In the genomic region with DNA sequence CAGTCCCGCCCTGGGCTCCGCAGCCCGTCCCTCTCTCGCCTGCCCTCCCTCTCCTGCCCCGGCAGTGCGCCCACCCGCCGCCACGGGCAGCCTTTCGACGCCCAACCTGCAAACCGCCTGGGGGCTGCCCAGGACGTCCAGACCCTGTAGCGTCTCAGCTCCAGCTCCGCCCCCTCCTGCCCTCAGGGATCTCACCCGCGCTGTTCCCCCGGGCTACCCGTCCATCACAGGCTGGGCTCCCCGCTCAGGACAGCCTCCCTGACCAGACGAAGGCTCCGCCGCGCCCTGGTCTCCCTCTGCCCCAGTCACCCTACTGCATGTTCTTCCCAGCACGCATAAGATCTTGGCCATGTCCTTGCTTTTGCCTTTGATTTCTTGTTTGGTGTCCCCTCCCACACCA, we compare ENCODE assay signal across 30 cellular contexts. TPM values are rescaled to one million over a fixed set of nuclear protein-coding genes. Genes with fewer than 3 reads are reported as not detected.
A peak's percentile ranks its signal among the peaks of the same experiment; 100 is the strongest.
DNase-seq lines count a peak whose midpoint lies in the region; ATAC-seq, FAIRE-seq and TF ChIP-seq lines count a peak whose summit lies in the region.
"Had no signal": no experiment of that assay in that cellular context is flagged by ENCODE, and none has a peak within 500 bp of the region (broad histone marks: within the 10 kb centered on the region; RNA-seq: fewer than 3 reads in every experiment).

No MANE protein-coding gene starts in this region.

- no peak overlapping the region for H2BK5ac ChIP-seq in mesendoderm (ENCODE audit: low read length)

- WGBS in mesendoderm (ENCODE audit: extremely low coverage, insufficient coverage, low lambda C conversion rate) = no CpG with 5 or more reads among the region's 25 CpGs

- peak overlapping the region; percentile 19 for H3K4me3 Mint-ChIP-seq in CD8-positive, alpha-beta T cell
- peak overlapping the region; percentile 34 for H3K4me3 Mint-ChIP-seq in astrocyte (ENCODE audit: unreplicated experiment)

- no peak overlapping the region for H3K27ac Mint-ChIP-seq in CD8-positive, alpha-beta T cell
- no peak overlapping the region for H3K27ac Mint-ChIP-seq in astrocyte (ENCODE audit: unreplicated experiment)
- H3K27ac Mint-ChIP-seq: activated CD4-positive, alpha-beta T cell treated with anti-CD3 and anti-CD28 coated beads, Interleukin-2, amount 10 ng/mL, durations not matched to agents 24 days and 14 days; T-helper 17 cell had no signal

- H3K4me3 ChIP-seq in CD8-positive, alpha-beta T cell (ENCODE audit: low read depth, low read length) = no peak overlapping the region
- H3K4me3 ChIP-seq in astrocyte (ENCODE audit: insufficient read depth, low read depth, low read length) (no peak overlapping the region), mesendoderm (ENCODE audit: low read length) (no peak overlapping the region)
- H3K4me3 ChIP-seq: SK-N-MC, uterus had no signal

- H2AK5ac ChIP-seq in mesendoderm (ENCODE audit: low read length) = no peak overlapping the region

- H3K79me1 ChIP-seq in mesendoderm (ENCODE audit: low read length) = no peaks in the 10 kb centered on the region

- H3K9me3 Mint-ChIP-seq in CD8-positive, alpha-beta T cell = no peaks in the 10 kb centered on the region
- peaks cover 3% of the 10 kb centered on the region for H3K9me3 Mint-ChIP-seq in astrocyte (ENCODE audit: unreplicated experiment)
- H3K9me3 Mint-ChIP-seq: activated CD4-positive, alpha-beta T cell treated with anti-CD3 and anti-CD28 coated beads, Interleukin-2, amount 10 ng/mL, durations not matched to agents 24 days and 14 days; activated T-cell treated with anti-CD3 and anti-CD28 coated beads, Interleukin-2, amount 50 U/mL, for 4 hours had no signal

- H3K9me3 ChIP-seq in CD8-positive, alpha-beta T cell (ENCODE audit: low read length) = no peaks in the 10 kb centered on the region
- no peaks in the 10 kb centered on the region for H3K9me3 ChIP-seq in astrocyte (ENCODE audit: insufficient read depth, low read depth, low read length)
- H3K9me3 ChIP-seq: BE2C, heart right ventricle, prostate gland, uterus had no signal

- H3K4me2 ChIP-seq in astrocyte (ENCODE audit: low read length) = no peak overlapping the region
- H3K4me2 ChIP-seq in mesendoderm (ENCODE audit: low read length) = peak overlapping the region; percentile 5

- H3K27ac ChIP-seq in CD8-positive, alpha-beta T cell (ENCODE audit: low read depth, low read length) = no peak overlapping the region
- no peak overlapping the region for H3K27ac ChIP-seq in astrocyte (ENCODE audit: low read depth, low read length)
- H3K27ac ChIP-seq in mesendoderm (ENCODE audit: low read depth, low read length) = no peak overlapping the region
- H3K27ac ChIP-seq: epithelial cell of prostate, heart right ventricle, KMS-11, prostate gland, SK-N-MC, uterus had no signal

- H3K36me3 Mint-ChIP-seq in CD8-positive, alpha-beta T cell = no peaks in the 10 kb centered on the region
- H3K36me3 Mint-ChIP-seq in astrocyte (ENCODE audit: low read depth, unreplicated experiment) = no peaks in the 10 kb centered on the region

- ATAC-seq in CD8-positive, alpha-beta T cell = no peak
- peak; percentile 12 for ATAC-seq in sciatic nerve
- no peak for ATAC-seq in HG03139 (IDR thresholded peaks at IDR 0.05; ENCODE audit: unreplicated experiment)
- ATAC-seq: activated T-cell treated with anti-CD3 and anti-CD28 coated beads, Interleukin-2, amount 50 U/mL, for 4 hours; left colon; T-helper 17 cell had no signal

- H4K5ac ChIP-seq in mesendoderm (ENCODE audit: low read length) = no peak overlapping the region

- CTCF ChIA-PET in CD8-positive, alpha-beta T cell (lab: Charles Lee) = interaction anchor here (1.2 kb wide), 1 partner anchor 108 kb away, joined by 3 read pairs; no protein-coding TSS in a partner anchor

- no peak for DNase-seq in CD8-positive, alpha-beta T cell
- no peak for DNase-seq in astrocyte (ENCODE audit: low read depth)
- DNase-seq in mesendoderm = no peak
- no peak for DNase-seq in sciatic nerve (ENCODE audit: low spot score)
- no peak for DNase-seq in NCI-H526 (lab: John Stamatoyannopoulos, UW)
- no peak for DNase-seq in NCI-H446 (lab: John Stamatoyannopoulos, UW)
- no peak for DNase-seq in GM03348 (ENCODE audit: low spot score)
- DNase-seq: activated CD4-positive, alpha-beta T cell treated with anti-CD3 and anti-CD28 coated beads, Interleukin-2, amount 10 ng/mL, durations not matched to agents 24 days and 14 days; activated naive CD4-positive, alpha-beta T cell treated with Interleukin-2 at 50 U/mL for 16 hours; activated T-cell treated with anti-CD3 and anti-CD28 coated beads, Interleukin-2, amount 50 U/mL, for 4 hours; BE2C; DMS53; GF-D8; heart right ventricle; left colon; mesenchymal stem cell; NCI-H146; NCI-H2171 treated with DMSO at 0.1 percent for 48 hours; NCI-H69; RPMI8226; T-helper 17 cell; uterus had no signal

- peaks cover 5% of the 10 kb centered on the region for H3K4me1 Mint-ChIP-seq in CD8-positive, alpha-beta T cell (ENCODE audit: low read depth)
- H3K4me1 Mint-ChIP-seq in astrocyte (ENCODE audit: low read depth, unreplicated experiment) = no peaks in the 10 kb centered on the region

- POLR2A ChIA-PET in CD8-positive, alpha-beta T cell (lab: Charles Lee) = interaction anchor here (0.8 kb wide), 1 partner anchor 45 kb away, joined by 3 read pairs; no protein-coding TSS in a partner anchor

- intact Hi-C loops in CD8-positive, alpha-beta T cell (cut with DNase I, micrococcal nuclease) = loop anchor here (5.0 to 10.0 kb wide), 2 partner anchors 80 to 117 kb away; no protein-coding TSS in a partner anchor
- intact Hi-C loops in sciatic nerve (cut with DNase I) = no loop called here

- peak overlapping the region; percentile 89 for H3K23ac ChIP-seq in mesendoderm (ENCODE audit: low read length)

- no peak for FAIRE-seq in astrocyte (lab: Jason Lieb, UNC)
- FAIRE-seq: GM18507, HTR-8/SVneo had no signal

- H3K18ac ChIP-seq in mesendoderm (ENCODE audit: low read length) = no peak overlapping the region

- H3K36me3 ChIP-seq in CD8-positive, alpha-beta T cell (ENCODE audit: insufficient read depth, low read length) = no peaks in the 10 kb centered on the region
- H3K36me3 ChIP-seq in astrocyte (ENCODE audit: insufficient read depth, low read length) (no peaks in the 10 kb centered on the region), mesendoderm (ENCODE audit: control insufficient read depth, insufficient read depth, low read length) (no peaks in the 10 kb centered on the region)
- H3K36me3 ChIP-seq: BE2C, heart right ventricle, prostate gland, uterus had no signal

- H2BK120ac ChIP-seq in mesendoderm (ENCODE audit: low read depth, low read length) = no peak overlapping the region

- H2AFZ ChIP-seq in astrocyte (ENCODE audit: low read depth, low read length) = no peak overlapping the region

- H3K27me3 Mint-ChIP-seq in CD8-positive, alpha-beta T cell (ENCODE audit: low read depth) = peaks cover 48% of the 10 kb centered on the region
- peaks cover 37% of the 10 kb centered on the region for H3K27me3 Mint-ChIP-seq in astrocyte (ENCODE audit: low read depth, unreplicated experiment)

- no peak overlapping the region for H2BK15ac ChIP-seq in mesendoderm (replicated peaks; ENCODE audit: low read depth)

- H3K4ac ChIP-seq in mesendoderm (ENCODE audit: low read depth, low read length) = no peak overlapping the region

- no peaks in the 10 kb centered on the region for H4K20me1 ChIP-seq in astrocyte (ENCODE audit: insufficient read depth, low read length)

- H3K79me2 ChIP-seq in astrocyte (ENCODE audit: insufficient read depth, low read length) (no peaks in the 10 kb centered on the region), mesendoderm (ENCODE audit: control insufficient read depth, insufficient read depth, low read length) (no peaks in the 10 kb centered on the region)

- H4K8ac ChIP-seq in mesendoderm (ENCODE audit: low read depth, low read length) = no peak overlapping the region

- TF ChIP-seq CTCF in CD8-positive, alpha-beta T cell (IDR thresholded peaks at IDR 0.05) = no peak
- no peak for TF ChIP-seq CTCF in astrocyte (IDR thresholded peaks at IDR 0.05; ENCODE audit: insufficient read depth, low read depth, low read length)

- no peaks in the 10 kb centered on the region for H3K4me1 ChIP-seq in CD8-positive, alpha-beta T cell (ENCODE audit: insufficient read depth, low read length)
- H3K4me1 ChIP-seq in astrocyte (ENCODE audit: insufficient read depth, low read length) (no peaks in the 10 kb centered on the region), mesendoderm (ENCODE audit: control insufficient read depth, low read depth, low read length) (no peaks in the 10 kb centered on the region)
- H3K4me1 ChIP-seq: BE2C, prostate gland had no signal

- no peak overlapping the region for H3K9ac ChIP-seq in astrocyte (ENCODE audit: low read length)
- no peak overlapping the region for H3K9ac ChIP-seq in mesendoderm (ENCODE audit: low read length)
- H3K9ac ChIP-seq: KMS-11 had no signal

- peaks cover 19% of the 10 kb centered on the region for H3K27me3 ChIP-seq in CD8-positive, alpha-beta T cell (ENCODE audit: insufficient read depth, low read length)
- H3K27me3 ChIP-seq in astrocyte (ENCODE audit: insufficient read depth, low read length) (peaks cover 14% of the 10 kb centered on the region), mesendoderm (ENCODE audit: insufficient read depth, low read length, poor library complexity) (no peaks in the 10 kb centered on the region)

- H3K56ac ChIP-seq in mesendoderm (ENCODE audit: low read length) = no peak overlapping the region

RNA-seq across cellular contexts. Expression of gene RASGEF1C, which starts 1.4 kb away (rescaled TPM):
- not detected for total RNA-seq in CD8-positive, alpha-beta T cell
- total RNA-seq in astrocyte (0.22 and 0.41 TPM in 2 replicates), sciatic nerve (10.3 TPM)
- polyA plus RNA-seq in mesendoderm (2013, experiment 1 of 2) = 0.08 TPM
- polyA plus RNA-seq in mesendoderm (2013, experiment 2 of 2) = 0.06 TPM
- total RNA-seq: A673; activated CD4-positive, alpha-beta T cell treated with anti-CD3 and anti-CD28 coated beads, Interleukin-2, amount 10 ng/mL, durations not matched to agents 24 days and 14 days; activated T-cell treated with anti-CD3 and anti-CD28 coated beads, Interleukin-2, amount 50 U/mL, for 4 hours; T-helper 17 cell had no signal
